Comparison of ENCODE assay signal across 10 cellular contexts in the genomic region with DNA sequence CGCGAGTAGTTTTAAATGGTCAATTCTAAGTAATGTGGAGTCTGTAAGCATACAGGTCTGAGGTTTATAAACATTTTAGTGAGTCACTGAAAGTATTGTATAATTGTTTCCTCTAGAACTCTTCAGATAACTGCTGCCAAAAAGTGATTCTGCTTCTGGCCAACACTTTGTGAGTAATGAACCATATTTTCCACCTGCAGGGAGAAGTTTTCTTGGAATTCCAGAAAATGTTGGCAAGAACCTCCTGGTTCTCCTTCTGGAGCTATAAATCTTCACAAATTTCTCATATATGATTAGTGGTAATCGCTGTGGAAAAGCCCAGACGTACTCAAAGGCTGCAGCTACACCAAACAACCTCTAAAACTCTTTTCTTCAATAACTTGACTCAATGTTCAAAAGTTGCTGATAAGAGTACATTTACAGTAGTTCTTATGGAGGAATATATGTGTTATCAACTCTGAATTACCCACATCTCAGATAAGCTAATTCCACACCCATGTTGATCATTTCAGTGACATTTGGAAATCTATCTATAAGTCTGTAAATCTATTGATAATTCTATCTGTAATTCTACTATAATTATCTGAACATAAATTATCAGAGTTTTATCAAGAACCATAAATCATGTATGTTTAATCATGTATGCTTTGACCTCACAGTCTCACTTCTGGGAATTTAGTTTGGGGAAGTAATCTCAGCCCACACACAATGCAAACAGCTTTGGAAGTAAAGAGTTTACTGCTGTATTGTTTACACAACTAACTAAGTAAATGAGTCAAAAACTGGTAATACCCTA.
DNase-seq lines count a peak whose midpoint lies in the region; ATAC-seq and TF ChIP-seq lines count a peak whose summit lies in the region.
"Had no signal": no experiment of that assay in that cellular context is flagged by ENCODE, and none has a peak within 500 bp of the region (broad histone marks: within the 10 kb centered on the region; RNA-seq: fewer than 3 reads in every experiment).

No MANE protein-coding gene starts in this region.

- intact Hi-C loops in activated CD4-positive, alpha-beta T cell treated with anti-CD3 and anti-CD28 coated beads for 36 hours (cut with DNase I, micrococcal nuclease) = loop anchor here (2.0 to 10.0 kb wide), 2 partner anchors 20 to 866 kb away; partner anchors contain the start of gene ABL1 (in 1 of the 2)
- intact Hi-C loops in left ventricle myocardium inferior (cut with micrococcal nuclease) = no loop called here

- DNase-seq in activated CD4-positive, alpha-beta T cell treated with anti-CD3 and anti-CD28 coated beads for 36 hours = no peak
- no peak for DNase-seq in activated CD4-positive, alpha-beta T cell treated with anti-CD3 and anti-CD28 coated beads for 48 hours
- DNase-seq in activated T-cell treated with anti-CD3 and anti-CD28 coated beads, Interleukin-2, amount 50 U/mL, for 72 hours = no peak
- DNase-seq in left ventricle myocardium inferior (no peak), superior temporal gyrus (ENCODE audit: extremely low spot score) (peak; percentile 52)
- DNase-seq in stimulated activated CD4-positive, alpha-beta T cell treated with anti-CD3 and anti-CD28 coated beads, Interleukin-4, amount 100 ng/mL, for 4 hours = no peak

- TF ChIP-seq CTCF in left ventricle myocardium inferior (IDR thresholded peaks at IDR 0.05; ENCODE audit: borderline replicate concordance) = no peak

- POLR2A ChIA-PET in activated CD4-positive, alpha-beta T cell treated with anti-CD3 and anti-CD28 coated beads for 36 hours (lab: Charles Lee) = interaction anchor here (0.6 to 0.7 kb wide), 3 partner anchors 25 to 76 kb away, joined by 3 read pairs; no protein-coding TSS in a partner anchor

- H3K4me3 ChIP-seq in left ventricle myocardium inferior = no peak overlapping the region
- H3K4me3 ChIP-seq: BLaER1 treated with 17β-estradiol and CSF1 and Interleukin-3, amounts not matched to agents 10 nM and 100 nM; lung had no signal

- CTCF ChIA-PET in activated CD4-positive, alpha-beta T cell treated with anti-CD3 and anti-CD28 coated beads for 36 hours (lab: Charles Lee) = interaction anchor here (0.6 to 1.8 kb wide), 7 partner anchors 11 to 130 kb away, joined by 3 to 6 read pairs (median 3); no protein-coding TSS in a partner anchor

- no peaks in the 10 kb centered on the region for H3K27me3 Mint-ChIP-seq in activated CD4-positive, alpha-beta T cell treated with anti-CD3 and anti-CD28 coated beads for 36 hours
- no peaks in the 10 kb centered on the region for H3K27me3 Mint-ChIP-seq in activated T-cell treated with anti-CD3 and anti-CD28 coated beads, Interleukin-2, amount 50 U/mL, for 72 hours (ENCODE audit: low read depth)

- H3K27me3 ChIP-seq in left ventricle myocardium inferior (ENCODE audit: low read depth) = no peaks in the 10 kb centered on the region
- H3K27me3 ChIP-seq: BLaER1 treated with 17β-estradiol and CSF1 and Interleukin-3, amounts not matched to agents 10 nM and 100 nM had no signal

- peaks cover 66% of the 10 kb centered on the region for H3K36me3 Mint-ChIP-seq in activated CD4-positive, alpha-beta T cell treated with anti-CD3 and anti-CD28 coated beads for 36 hours (ENCODE audit: low read depth)
- H3K36me3 Mint-ChIP-seq in activated T-cell treated with anti-CD3 and anti-CD28 coated beads, Interleukin-2, amount 50 U/mL, for 72 hours (ENCODE audit: insufficient read depth in 2 of 2) = peaks cover 15 to 36% of the 10 kb centered on the region in 2 donors

- peak overlapping the region; percentile 69 for H3K27ac Mint-ChIP-seq in activated CD4-positive, alpha-beta T cell treated with anti-CD3 and anti-CD28 coated beads for 36 hours
- peak overlapping the region; percentile 82 for H3K27ac Mint-ChIP-seq in activated T-cell treated with anti-CD3 and anti-CD28 coated beads, Interleukin-2, amount 50 U/mL, for 72 hours

- H3K9me3 ChIP-seq in left ventricle myocardium inferior (replicated peaks) = no peaks in the 10 kb centered on the region
- H3K9me3 ChIP-seq: BLaER1 treated with 17β-estradiol and CSF1 and Interleukin-3, amounts not matched to agents 10 nM and 100 nM had no signal

- ATAC-seq in activated CD4-positive, alpha-beta T cell treated with anti-CD3 and anti-CD28 coated beads for 36 hours = peak; percentile 54
- peak; percentile 57 to 62 for ATAC-seq in activated T-cell treated with anti-CD3 and anti-CD28 coated beads, Interleukin-2, amount 50 U/mL, for 72 hours (replicated peaks in 1 of 2)
- no peak for ATAC-seq in HG02885 (IDR thresholded peaks at IDR 0.05; ENCODE audit: poor library complexity, unreplicated experiment)
- ATAC-seq in HG03039 (IDR thresholded peaks at IDR 0.05; ENCODE audit: unreplicated experiment) = no peak

- peak overlapping the region; percentile 47 for H3K27ac ChIP-seq in left ventricle myocardium inferior (replicated peaks)

- peaks cover 18% of the 10 kb centered on the region for H3K36me3 ChIP-seq in left ventricle myocardium inferior

- peaks cover 28% of the 10 kb centered on the region for H3K4me1 ChIP-seq in left ventricle myocardium inferior

- no peak overlapping the region for H3K4me3 Mint-ChIP-seq in activated CD4-positive, alpha-beta T cell treated with anti-CD3 and anti-CD28 coated beads for 36 hours
- peak overlapping the region in 1 of 2 donors; percentile 29 for H3K4me3 Mint-ChIP-seq in activated T-cell treated with anti-CD3 and anti-CD28 coated beads, Interleukin-2, amount 50 U/mL, for 72 hours

- H3K4me1 Mint-ChIP-seq in activated CD4-positive, alpha-beta T cell treated with anti-CD3 and anti-CD28 coated beads for 36 hours = peaks cover 76% of the 10 kb centered on the region
- peaks cover 93% of the 10 kb centered on the region for H3K4me1 Mint-ChIP-seq in activated T-cell treated with anti-CD3 and anti-CD28 coated beads, Interleukin-2, amount 50 U/mL, for 72 hours (ENCODE audit: low read depth)

- H3K9me3 Mint-ChIP-seq in activated CD4-positive, alpha-beta T cell treated with anti-CD3 and anti-CD28 coated beads for 36 hours (ENCODE audit: low read depth) = no peaks in the 10 kb centered on the region
- no peaks in the 10 kb centered on the region for H3K9me3 Mint-ChIP-seq in activated T-cell treated with anti-CD3 and anti-CD28 coated beads, Interleukin-2, amount 50 U/mL, for 72 hours

Comparison
In these comparisons a context has a peak if more than half of its experiments do, and no peak if none do; other contexts are left out.
1. ATAC-seq: peak in activated CD4-positive, alpha-beta T cell treated with anti-CD3 and anti-CD28 coated beads for 36 hours (single experiment) and activated T-cell treated with anti-CD3 and anti-CD28 coated beads, Interleukin-2, amount 50 U/mL, for 72 hours (2 of 2); none in HG02885 (single experiment) and HG03039 (single experiment).